33 cellular contexts compared by ENCODE assay signal in the genomic region with DNA sequence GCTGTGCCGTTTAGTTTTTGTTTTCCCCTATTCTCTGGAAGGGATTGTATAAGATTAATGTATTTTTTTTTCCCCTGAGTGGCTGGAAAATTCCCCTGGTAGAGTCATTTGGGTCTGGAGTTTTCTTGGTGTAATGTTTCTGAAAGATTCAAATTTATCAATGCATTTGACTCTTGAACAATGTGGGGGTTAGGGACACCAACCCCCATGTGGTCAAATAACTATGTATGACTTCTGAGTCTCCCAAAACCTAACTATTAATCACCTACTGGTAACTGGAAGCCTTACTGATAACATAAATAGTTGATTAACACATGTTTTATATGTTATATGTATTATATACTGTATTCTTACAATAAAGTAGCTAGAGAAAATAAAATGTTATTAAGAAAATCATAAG.
A peak's percentile ranks its signal among the peaks of the same experiment; 100 is the strongest.
DNase-seq lines count a peak whose midpoint lies in the region; ATAC-seq, FAIRE-seq and TF ChIP-seq lines count a peak whose summit lies in the region.
"Had no signal": no experiment of that assay in that cellular context is flagged by ENCODE, and none has a peak within 500 bp of the region (broad histone marks: within the 10 kb centered on the region; RNA-seq: fewer than 3 reads in every experiment).

No MANE protein-coding gene starts in this region.

- no peaks in the 10 kb centered on the region for H3K9me3 Mint-ChIP-seq in astrocyte (ENCODE audit: unreplicated experiment)
- H3K9me3 Mint-ChIP-seq: CD14-positive monocyte; CD4-positive, alpha-beta T cell; CD8-positive, alpha-beta memory T cell; CD8-positive, alpha-beta T cell had no signal

- SMC1A ChIA-PET in GM12878 (lab: Charles Lee; ENCODE audit: uncharacterized antibody, unreplicated experiment), result interaction anchor here (1.1 kb wide), 1 partner anchor 16 kb away, joined by 4 read pairs; no protein-coding TSS in a partner anchor

- in situ Hi-C loops in GM12878 (cut with MboI), result no loop called here

- H3K27me3 Mint-ChIP-seq in astrocyte (ENCODE audit: low read depth, unreplicated experiment), result no peaks in the 10 kb centered on the region
- H3K27me3 Mint-ChIP-seq: B cell; CD4-positive, alpha-beta memory T cell; CD4-positive, alpha-beta T cell; CD4-positive, CD25-positive, alpha-beta regulatory T cell; CD8-positive, alpha-beta memory T cell had no signal

- no peaks in the 10 kb centered on the region for H3K36me3 Mint-ChIP-seq in astrocyte (ENCODE audit: low read depth, unreplicated experiment)
- H3K36me3 Mint-ChIP-seq: CD14-positive monocyte; CD4-positive, alpha-beta memory T cell; CD4-positive, CD25-positive, alpha-beta regulatory T cell; CD8-positive, alpha-beta memory T cell; CD8-positive, alpha-beta T cell had no signal

- no peak for ATAC-seq in GM12878
- ATAC-seq: A549; CD8-positive, alpha-beta T cell had no signal

- H3K4me2 ChIP-seq in astrocyte (ENCODE audit: low read length), result no peak overlapping the region
- no peak overlapping the region for H3K4me2 ChIP-seq in GM12878 (ENCODE audit: control insufficient read depth, insufficient read depth)
- H3K4me2 ChIP-seq: A549; BLaER1; BLaER1 treated with 17β-estradiol and CSF1 and Interleukin-3, amounts not matched to agents 10 nM and 100 nM had no signal

- no peak overlapping the region for H3K4me3 Mint-ChIP-seq in astrocyte (ENCODE audit: unreplicated experiment)
- H3K4me3 Mint-ChIP-seq: B cell; CD14-positive monocyte; CD4-positive, alpha-beta memory T cell; CD4-positive, alpha-beta T cell; CD4-positive, CD25-positive, alpha-beta regulatory T cell; CD8-positive, alpha-beta memory T cell; CD8-positive, alpha-beta T cell had no signal

- no peak for TF ChIP-seq POLR2A in GM12878 (IDR thresholded peaks at IDR 0.05; ENCODE audit: low read depth, low read length)

- no peak for TF ChIP-seq RAD21 in GM12878 (IDR thresholded peaks at IDR 0.05; ENCODE audit: insufficient read depth, low read depth, low read length)

- H3K4me3 ChIP-seq in astrocyte (ENCODE audit: insufficient read depth, low read depth, low read length), result no peak overlapping the region
- no peak overlapping the region for H3K4me3 ChIP-seq in GM12878
- H3K4me3 ChIP-seq: A549; BLaER1; BLaER1 treated with 17β-estradiol and CSF1 and Interleukin-3, amounts not matched to agents 10 nM and 100 nM had no signal

- POLR2A ChIA-PET in GM12878 (lab: Charles Lee), result no interaction called here

- H3K9me3 ChIP-seq in astrocyte (ENCODE audit: insufficient read depth, low read depth, low read length) (no peaks in the 10 kb centered on the region), GM12878 (replicated peaks; ENCODE audit: control insufficient read depth, insufficient read depth, low read length) (no peaks in the 10 kb centered on the region)
- H3K9me3 ChIP-seq: A549; BE2C; BLaER1; BLaER1 treated with 17β-estradiol and CSF1 and Interleukin-3, amounts not matched to agents 10 nM and 100 nM; Caco-2 had no signal

- H3K79me2 ChIP-seq in astrocyte (ENCODE audit: insufficient read depth, low read length), result no peaks in the 10 kb centered on the region
- H3K79me2 ChIP-seq in GM12878 (ENCODE audit: control insufficient read depth, insufficient read depth, low read length), result no peaks in the 10 kb centered on the region

- FAIRE-seq in astrocyte (lab: Jason Lieb, UNC) (no peak), GM12878 (lab: Jason Lieb, UNC) (no peak)
- FAIRE-seq: A204.1, A549, D721Med had no signal

- RAD21 ChIA-PET in GM12878 (lab: Charles Lee; ENCODE audit: unreplicated experiment), result no interaction called here

- no TSS peak for BruUV-seq in GM12878 (replicated peaks; lab: Mats Ljungman, UMichigan)

- DNase-seq in astrocyte (ENCODE audit: low read depth), result peak; percentile 59
- DNase-seq in GM12878 (ENCODE audit: low read depth, low spot score), result no peak
- DNase-seq in pons (ENCODE audit: low spot score), result no peak
- DNase-seq in T-helper 9 cell, result no peak
- DNase-seq: 8988T; ACHN; AML-193; BE2C; C1 segment of cervical spinal cord; Caco-2; Calu3; CD4-positive, alpha-beta memory T cell; CD4-positive, alpha-beta T cell; CD4-positive, CD25-positive, alpha-beta regulatory T cell; CD8-positive, alpha-beta memory T cell; CD8-positive, alpha-beta T cell; COR-L47; DMS 273 treated with DMSO at 0.1 percent for 48 hours; DMS153; DMS53; DMS79; DMS79 treated with DMSO at 0.1 percent for 48 hours; DND-41; EL had no signal

- no peak for TF ChIP-seq CTCF in astrocyte (IDR thresholded peaks at IDR 0.05; ENCODE audit: insufficient read depth, low read depth, low read length)
- TF ChIP-seq CTCF in GM12878 (IDR thresholded peaks at IDR 0.05 in 2 of 3, conservative IDR thresholded peaks at IDR 0.05 in 1 of 3; ENCODE audit: control insufficient read depth in 2 of 3, extremely low read depth in 1 of 3, insufficient read depth in 1 of 3, low read depth in 3 of 3, low read length in 3 of 3), result no peak

- CTCF ChIA-PET in GM12878 (lab: Yijun Ruan, JAX), result no interaction called here

- WGBS in GM12878 (ENCODE audit: insufficient coverage, insufficient replicate concordance, low lambda C conversion rate, missing lambda C conversion rate), result 0% methylated on average over 1 of the region's 1 CpG

- H3K27me3 ChIP-seq in astrocyte (ENCODE audit: insufficient read depth, low read length), result no peaks in the 10 kb centered on the region
- H3K27me3 ChIP-seq in GM12878 (replicated peaks in 1 of 2; ENCODE audit: control insufficient read depth in 2 of 2, insufficient read depth in 2 of 2, low read length in 1 of 2), result no peaks in the 10 kb centered on the region
- H3K27me3 ChIP-seq: BE2C; BLaER1; BLaER1 treated with 17β-estradiol and CSF1 and Interleukin-3, amounts not matched to agents 10 nM and 100 nM had no signal

- no peak for TF ChIP-seq EP300 in GM12878 (IDR thresholded peaks at IDR 0.05; ENCODE audit: borderline replicate concordance in 1 of 2, control insufficient read depth in 1 of 2, low read depth in 2 of 2, low read length in 2 of 2)

- H3K9ac ChIP-seq in astrocyte (ENCODE audit: low read length) (no peak overlapping the region), GM12878 (ENCODE audit: control insufficient read depth, insufficient read depth, low read length) (no peak overlapping the region)
- H3K9ac ChIP-seq: BLaER1; BLaER1 treated with 17β-estradiol and CSF1 and Interleukin-3, amounts not matched to agents 10 nM and 100 nM had no signal

- no peaks in the 10 kb centered on the region for H4K20me1 ChIP-seq in astrocyte (ENCODE audit: insufficient read depth, low read length)
- H4K20me1 ChIP-seq in GM12878 (ENCODE audit: control insufficient read depth, insufficient read depth), result no peaks in the 10 kb centered on the region
- H4K20me1 ChIP-seq: BLaER1; BLaER1 treated with 17β-estradiol and CSF1 and Interleukin-3, amounts not matched to agents 10 nM and 100 nM had no signal

- H3K27ac ChIP-seq in astrocyte (ENCODE audit: low read depth, low read length), result no peak overlapping the region
- H3K27ac ChIP-seq in GM12878 (ENCODE audit: control insufficient read depth, insufficient read depth), result no peak overlapping the region
- H3K27ac ChIP-seq: 22Rv1; A549; BLaER1; BLaER1 treated with 17β-estradiol and CSF1 and Interleukin-3, amounts not matched to agents 10 nM and 100 nM; C4-2B had no signal

- H3K36me3 ChIP-seq in astrocyte (ENCODE audit: insufficient read depth, low read length), result no peaks in the 10 kb centered on the region
- H3K36me3 ChIP-seq in GM12878 (ENCODE audit: control insufficient read depth in 2 of 2, insufficient read depth in 2 of 2, low read length in 1 of 2), result no peaks in the 10 kb centered on the region
- H3K36me3 ChIP-seq: BE2C; BLaER1; BLaER1 treated with 17β-estradiol and CSF1 and Interleukin-3, amounts not matched to agents 10 nM and 100 nM had no signal

- H2AFZ ChIP-seq in astrocyte (ENCODE audit: low read depth, low read length) (no peak overlapping the region), GM12878 (ENCODE audit: control insufficient read depth, low read depth, low read length) (no peak overlapping the region)

- H3K4me1 Mint-ChIP-seq in astrocyte (ENCODE audit: low read depth, unreplicated experiment), result no peaks in the 10 kb centered on the region
- H3K4me1 Mint-ChIP-seq: B cell; CD4-positive, alpha-beta memory T cell; CD4-positive, CD25-positive, alpha-beta regulatory T cell; CD8-positive, alpha-beta memory T cell had no signal

- intact Hi-C loops in GM12878 (cut with micrococcal nuclease; ENCODE audit: unreplicated experiment), result no loop called here

- H3K4me1 ChIP-seq in astrocyte (ENCODE audit: insufficient read depth, low read length), result no peaks in the 10 kb centered on the region
- H3K4me1 ChIP-seq in GM12878 (ENCODE audit: control insufficient read depth, insufficient read depth, low read length), result 0 out of 2 replicates have a peak, but pooled peaks cover 2% of the 10 kb centered on the region
- H3K4me1 ChIP-seq: A549; BLaER1; BLaER1 treated with 17β-estradiol and CSF1 and Interleukin-3, amounts not matched to agents 10 nM and 100 nM; Caco-2 had no signal

- no peak overlapping the region for H3K27ac Mint-ChIP-seq in astrocyte (ENCODE audit: unreplicated experiment)
- H3K27ac Mint-ChIP-seq: B cell; CD14-positive monocyte; CD4-positive, alpha-beta memory T cell; CD4-positive, alpha-beta T cell; CD4-positive, CD25-positive, alpha-beta regulatory T cell; CD8-positive, alpha-beta memory T cell; CD8-positive, alpha-beta T cell had no signal

TF ChIP-seq in GM12878, 131 proteins besides CTCF, POLR2A, EP300 and RAD21 (continues in another document):
- no peak for TF ChIP-seq RCOR1 (conservative IDR thresholded peaks at IDR 0.05; ENCODE audit: low read depth, low read length)
- TF ChIP-seq IKZF2 (IDR thresholded peaks at IDR 0.05), result no peak
- TF ChIP-seq, protein P1, sequence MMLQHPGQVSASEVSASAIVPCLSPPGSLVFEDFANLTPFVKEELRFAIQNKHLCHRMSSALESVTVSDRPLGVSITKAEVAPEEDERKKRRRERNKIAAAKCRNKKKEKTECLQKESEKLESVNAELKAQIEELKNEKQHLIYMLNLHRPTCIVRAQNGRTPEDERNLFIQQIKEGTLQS (IDR thresholded peaks at IDR 0.05; ENCODE audit: borderline replicate concordance, extremely low read depth, low read depth, low read length), result no peak
- TF ChIP-seq RUNX3 (IDR thresholded peaks at IDR 0.05; ENCODE audit: low read length), result peak; percentile 4; the same call in 1 of the 2 replicates
